ENCODE assay signal across 36 cellular contexts in genomic region chr5:45098483-45098882, GRCh38.
A peak's percentile ranks its signal among the peaks of the same experiment; 100 is the strongest.
DNase-seq lines count a peak whose midpoint lies in the region; ATAC-seq, FAIRE-seq and TF ChIP-seq lines count a peak whose summit lies in the region.
"Had no signal": no experiment of that assay in that cellular context is flagged by ENCODE, and none has a peak within 500 bp of the region (broad histone marks: within the 10 kb centered on the region; RNA-seq: fewer than 3 reads in every experiment).

No MANE protein-coding gene starts in this region.

- no peak for TF ChIP-seq CTCF in GM12865 (IDR thresholded peaks at IDR 0.05; ENCODE audit: insufficient read depth, low read depth, low read length, missing control alignments)
- no peak for TF ChIP-seq CTCF in kidney (IDR thresholded peaks at IDR 0.05; ENCODE audit: borderline replicate concordance, extremely low read depth, insufficient read depth)

- H3K9me3 ChIP-seq in kidney (ENCODE audit: control insufficient read depth in 1 of 2, low read length in 2 of 2) = no peaks in the 10 kb centered on the region
- H3K9me3 ChIP-seq: body of pancreas, left ventricle myocardium inferior, pancreas, SJCRH30 had no signal

- no peak overlapping the region for H3K27ac ChIP-seq in kidney (ENCODE audit: low read depth in 2 of 2, low read length in 2 of 2)
- H3K27ac ChIP-seq: body of pancreas, C4-2B, left ventricle myocardium inferior, pancreas, SJCRH30, WERI-Rb-1 had no signal

- DNase-seq in GM12865 (ENCODE audit: low read depth) = peak; percentile 17
- no peak for DNase-seq in NCI-H226
- DNase-seq in T1000 (lab: John Stamatoyannopoulos, UW) = no peak
- DNase-seq in kidney = no peak
- DNase-seq in NCI-H146 treated with DMSO at 0.1 percent for 48 hours (lab: John Stamatoyannopoulos, UW; ENCODE audit: unreplicated experiment) = no peak
- DNase-seq: 8988T; activated CD4-positive, alpha-beta T cell treated with anti-CD3 and anti-CD28 coated beads for 4 hours; activated CD8-positive, alpha-beta memory T cell treated with anti-CD3 and anti-CD28 coated beads for 24 hours; activated naive CD4-positive, alpha-beta T cell treated with anti-CD3 and anti-CD28 coated beads, Interleukin-2, amount 50 U/mL, for 16 hours; activated T-cell treated with anti-CD3 and anti-CD28 coated beads for 4 hours; body of pancreas; dermis blood vessel endothelial cell; DMS79; endodermal cell; glutamatergic neuron; islet precursor cell; Karpas-422; left ventricle myocardium inferior; mesendoderm; NCI-H1436 treated with DMSO at 0.1 percent for 48 hours; NCI-H2107; NCI-H446; NCI-H748 treated with DMSO at 0.1 percent for 48 hours; pancreas; RPMI8226; SJCRH30; T-helper 9 cell; trophoblast cell; WERI-Rb-1 had no signal

- no peaks in the 10 kb centered on the region for H3K36me3 ChIP-seq in kidney (ENCODE audit: control insufficient read depth in 1 of 2, insufficient read depth in 2 of 2, low read length in 2 of 2)
- H3K36me3 ChIP-seq: left ventricle myocardium inferior, pancreas, SJCRH30, WERI-Rb-1 had no signal

- H3K4me1 ChIP-seq in kidney (ENCODE audit: control insufficient read depth in 1 of 2, insufficient read depth in 1 of 2, low read depth in 1 of 2, low read length in 2 of 2) = no peaks in the 10 kb centered on the region
- H3K4me1 ChIP-seq: left ventricle myocardium inferior, SJCRH30 had no signal

- no peak overlapping the region for H3K9ac ChIP-seq in kidney (ENCODE audit: low read length in 2 of 2)

- ATAC-seq in GM21360 (IDR thresholded peaks at IDR 0.05; ENCODE audit: unreplicated experiment) (peak; percentile 76), HG02885 (IDR thresholded peaks at IDR 0.05; ENCODE audit: poor library complexity, unreplicated experiment) (peak; percentile 55), HG03565 (IDR thresholded peaks at IDR 0.05; ENCODE audit: unreplicated experiment) (peak; percentile 45)
- ATAC-seq: body of pancreas; pancreas; stimulated activated effector memory CD8-positive, alpha-beta T cell treated with anti-CD3 and anti-CD28 coated beads, Interleukin-12 subunit alpha, Interleukin-12 subunit beta, amount 100 ng/mL, for 72 hours had no signal

- no peak for FAIRE-seq in kidney (lab: Jason Lieb, UNC)
- FAIRE-seq: G401.6, H54, pancreas had no signal

- no peak overlapping the region for H3K4me3 ChIP-seq in GM12865 (ENCODE audit: low read depth, low read length)
- H3K4me3 ChIP-seq in kidney (ENCODE audit: low read length in 2 of 2) = no peak overlapping the region
- H3K4me3 ChIP-seq: body of pancreas, left ventricle myocardium inferior, pancreas, SJCRH30 had no signal

- intact Hi-C loops in kidney (cut with DNase I) = no loop called here
